In the genomic region with DNA sequence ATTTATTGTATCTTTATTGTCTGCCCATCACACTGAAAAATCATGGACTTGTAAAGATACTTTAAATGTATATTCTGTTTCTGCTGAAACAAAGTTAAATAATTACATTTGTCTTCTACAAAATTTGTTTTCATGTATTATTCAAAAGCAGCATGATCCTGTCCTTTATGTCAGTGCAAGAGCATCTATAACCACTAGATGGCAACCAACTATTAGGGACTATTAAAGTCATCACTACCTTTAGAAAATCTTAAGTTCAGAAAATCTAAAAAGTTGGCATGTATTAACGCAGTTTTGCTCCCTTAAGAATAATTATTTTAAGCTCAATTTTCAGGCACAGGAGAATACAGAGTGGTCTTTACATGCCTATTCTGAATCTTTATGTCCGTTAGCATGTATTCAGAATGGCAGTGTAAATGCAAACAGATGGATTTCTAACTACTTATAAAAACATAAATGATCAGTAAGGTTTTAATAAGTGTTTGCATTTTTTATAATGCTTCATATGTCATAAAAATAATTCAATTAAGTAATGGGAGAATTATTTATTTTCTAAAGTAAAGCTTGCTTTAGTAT, we compare ENCODE assay signal across 2 cellular contexts.
A peak's percentile ranks its signal among the peaks of the same experiment; 100 is the strongest.
TF ChIP-seq lines count a peak whose summit lies in the region.

No MANE protein-coding gene starts in this region.

TF ChIP-seq in HEK293, 187 proteins besides CTCF, POLR2A, EP300 and RAD21 (continued from another document):
- TF ChIP-seq ZBTB6 (tag by site-specific recombination; IDR thresholded peaks at IDR 0.05): no peak
- TF ChIP-seq, protein P1, sequence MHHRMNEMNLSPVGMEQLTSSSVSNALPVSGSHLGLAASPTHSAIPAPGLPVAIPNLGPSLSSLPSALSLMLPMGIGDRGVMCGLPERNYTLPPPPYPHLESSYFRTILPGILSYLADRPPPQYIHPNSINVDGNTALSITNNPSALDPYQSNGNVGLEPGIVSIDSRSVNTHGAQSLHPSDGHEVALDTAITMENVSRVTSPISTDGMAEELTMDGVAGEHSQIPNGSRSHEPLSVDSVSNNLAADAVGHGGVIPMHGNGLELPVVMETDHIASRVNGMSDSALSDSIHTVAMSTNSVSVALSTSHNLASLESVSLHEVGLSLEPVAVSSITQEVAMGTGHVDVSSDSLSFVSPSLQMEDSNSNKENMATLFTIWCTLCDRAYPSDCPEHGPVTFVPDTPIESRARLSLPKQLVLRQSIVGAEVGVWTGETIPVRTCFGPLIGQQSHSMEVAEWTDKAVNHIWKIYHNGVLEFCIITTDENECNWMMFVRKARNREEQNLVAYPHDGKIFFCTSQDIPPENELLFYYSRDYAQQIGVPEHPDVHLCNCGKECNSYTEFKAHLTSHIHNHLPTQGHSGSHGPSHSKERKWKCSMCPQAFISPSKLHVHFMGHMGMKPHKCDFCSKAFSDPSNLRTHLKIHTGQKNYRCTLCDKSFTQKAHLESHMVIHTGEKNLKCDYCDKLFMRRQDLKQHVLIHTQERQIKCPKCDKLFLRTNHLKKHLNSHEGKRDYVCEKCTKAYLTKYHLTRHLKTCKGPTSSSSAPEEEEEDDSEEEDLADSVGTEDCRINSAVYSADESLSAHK (tag by site-specific recombination; IDR thresholded peaks at IDR 0.05): no peak
- no peak for TF ChIP-seq ZNF19 (tag by site-specific recombination; IDR thresholded peaks at IDR 0.05; ENCODE audit: low read depth)
- no peak for TF ChIP-seq HOXD13 (CRISPR knock-in tag; IDR thresholded peaks at IDR 0.05; ENCODE audit: borderline replicate concordance)
- TF ChIP-seq ZNF660 (tag by site-specific recombination; IDR thresholded peaks at IDR 0.05): peak; percentile 56; the same call in 1 of the 2 replicates
- peak; percentile 69 for TF ChIP-seq ZNF654 (tag by site-specific recombination; IDR thresholded peaks at IDR 0.05; ENCODE audit: low read depth)

TF ChIP-seq in WTC11, 78 proteins besides CTCF, POLR2A, EP300 and RAD21 (continued from another document):
- TF ChIP-seq IRF2 (CRISPR knock-in tag; IDR thresholded peaks at IDR 0.05; ENCODE audit: borderline replicate concordance, low read depth) (no peak), ZNF263 (CRISPR knock-in tag; IDR thresholded peaks at IDR 0.05; ENCODE audit: low read depth) (no peak), SP1 (CRISPR knock-in tag; conservative IDR thresholded peaks at IDR 0.05) (no peak), NFYB (CRISPR knock-in tag; conservative IDR thresholded peaks at IDR 0.05; ENCODE audit: low read depth) (no peak), TEAD1 (CRISPR knock-in tag; IDR thresholded peaks at IDR 0.05) (no peak), ZNF317 (CRISPR knock-in tag; IDR thresholded peaks at IDR 0.05; ENCODE audit: borderline replicate concordance, low read depth) (no peak), JAZF1 (CRISPR knock-in tag; IDR thresholded peaks at IDR 0.05) (no peak), SMAD3 (CRISPR knock-in tag; IDR thresholded peaks at IDR 0.05; ENCODE audit: borderline replicate concordance) (no peak), ZNF138 (CRISPR knock-in tag; conservative IDR thresholded peaks at IDR 0.05) (no peak), ZNF532 (CRISPR knock-in tag; IDR thresholded peaks at IDR 0.05; ENCODE audit: borderline replicate concordance) (no peak)
- TF ChIP-seq, protein P2, sequence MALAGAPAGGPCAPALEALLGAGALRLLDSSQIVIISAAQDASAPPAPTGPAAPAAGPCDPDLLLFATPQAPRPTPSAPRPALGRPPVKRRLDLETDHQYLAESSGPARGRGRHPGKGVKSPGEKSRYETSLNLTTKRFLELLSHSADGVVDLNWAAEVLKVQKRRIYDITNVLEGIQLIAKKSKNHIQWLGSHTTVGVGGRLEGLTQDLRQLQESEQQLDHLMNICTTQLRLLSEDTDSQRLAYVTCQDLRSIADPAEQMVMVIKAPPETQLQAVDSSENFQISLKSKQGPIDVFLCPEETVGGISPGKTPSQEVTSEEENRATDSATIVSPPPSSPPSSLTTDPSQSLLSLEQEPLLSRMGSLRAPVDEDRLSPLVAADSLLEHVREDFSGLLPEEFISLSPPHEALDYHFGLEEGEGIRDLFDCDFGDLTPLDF (CRISPR knock-in tag; IDR thresholded peaks at IDR 0.05): no peak
TF ChIP-seq in WTC11: peak in this region for 0.
